In the genomic region with DNA sequence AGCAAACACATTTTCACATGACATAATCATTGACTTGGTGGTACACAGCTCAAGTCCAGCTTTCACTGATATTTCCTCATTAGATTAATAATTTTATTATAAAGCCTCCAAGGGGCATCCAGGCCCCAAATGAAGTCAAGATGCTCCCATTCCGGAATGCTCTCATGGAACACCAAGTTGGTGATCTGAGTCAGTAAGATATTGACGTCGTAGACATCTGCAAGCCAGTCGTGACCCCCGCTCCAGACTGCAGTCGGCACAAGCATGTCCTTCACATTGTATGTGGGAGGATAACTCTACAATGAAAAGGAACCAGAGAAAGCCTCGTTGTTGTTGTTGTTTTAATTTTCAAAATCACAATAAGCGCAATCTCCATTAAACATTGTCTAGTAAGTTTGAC, we compare ENCODE assay signal across 24 cellular contexts. TPM values are rescaled to one million over a fixed set of nuclear protein-coding genes. Genes with fewer than 3 reads are reported as not detected.
"Had no signal": no experiment of that assay in that cellular context is flagged by ENCODE, and none has a peak within 500 bp of the region (broad histone marks: within the 10 kb centered on the region; RNA-seq: fewer than 3 reads in every experiment).

No MANE protein-coding gene starts in this region.

- H3K4me3 ChIP-seq: coronary artery, esophagus squamous epithelium, gastroesophageal sphincter, heart right ventricle, lower lobe of right lung, psoas muscle, sigmoid colon, spleen, suprapubic skin, tibial artery had no signal

- ATAC-seq: effector memory CD8-positive, alpha-beta T cell; foreskin keratinocyte; gastroesophageal sphincter; heart right ventricle; left ventricle myocardium superior; lower lobe of right lung; naive thymus-derived CD8-positive, alpha-beta T cell; psoas muscle; right cardiac atrium; stimulated activated naive B cell treated with anti-CD40 and anti-IgM and Interleukin-4, amounts not matched to agents 10 μg/mL and 1 μg/mL and 100 μg/mL, for 72 hours had no signal

- DNase-seq: dermis blood vessel endothelial cell; effector memory CD8-positive, alpha-beta T cell; erythroblast; esophagus squamous epithelium; foreskin keratinocyte; glutamatergic neuron; heart right ventricle; islet precursor cell; kidney glomerular epithelial cell; left ventricle myocardium superior; lower lobe of right lung; naive thymus-derived CD8-positive, alpha-beta T cell; nephron progenitor cell; psoas muscle; right cardiac atrium; sigmoid colon; spleen; stimulated activated naive B cell treated with anti-CD40 and anti-IgM and Interleukin-4, amounts not matched to agents 10 μg/mL and 1 μg/mL and 100 μg/mL, for 72 hours; tibial artery had no signal

- H3K9me3 ChIP-seq: esophagus squamous epithelium, gastroesophageal sphincter, heart right ventricle, lower lobe of right lung, psoas muscle, sigmoid colon, spleen, suprapubic skin, tibial artery had no signal

- H3K27ac ChIP-seq: coronary artery, esophagus squamous epithelium, foreskin keratinocyte, gastroesophageal sphincter, heart right ventricle, lower lobe of right lung, psoas muscle, sigmoid colon, spleen, suprapubic skin, tibial artery had no signal

- H3K4me1 ChIP-seq: foreskin keratinocyte had no signal

- H3K27me3 ChIP-seq: esophagus squamous epithelium, gastroesophageal sphincter, spleen, suprapubic skin, tibial artery had no signal

RNA-seq across cellular contexts. Expression of gene CH25H, which starts 7.6 kb away (rescaled TPM):
- total RNA-seq: chondrocyte; foreskin keratinocyte; naive thymus-derived CD8-positive, alpha-beta T cell; osteocyte had no signal
- polyA plus RNA-seq: foreskin keratinocyte had no signal
